In genomic region chr6:28880894-28881780, GRCh38 we compare ENCODE assay signal across 8 cellular contexts. TPM values are rescaled to one million over a fixed set of nuclear protein-coding genes. Genes with fewer than 3 reads are reported as not detected.
DNase-seq lines count a peak whose midpoint lies in the region; ATAC-seq and TF ChIP-seq lines count a peak whose summit lies in the region.

No MANE protein-coding gene starts in this region.

- intact Hi-C loops in activated B cell treated with CpG ODN at 0.5 μM for 24 hours (cut with micrococcal nuclease), result loop anchor here (1.0 to 5.0 kb wide), 4 partner anchors 14 to 61 kb away; no protein-coding TSS in a partner anchor

- ATAC-seq in activated B cell treated with CpG ODN at 0.5 μM for 24 hours (ENCODE audit: low read depth) (peak; percentile 39), HG02763 (IDR thresholded peaks at IDR 0.05; ENCODE audit: unreplicated experiment) (no peak), HG02571 (IDR thresholded peaks at IDR 0.05; ENCODE audit: unreplicated experiment) (no peak)

- peak overlapping the region; percentile 30 for H3K27ac ChIP-seq in layer of hippocampus (ENCODE audit: low read depth, low read length)

- DNase-seq in NCI-H1694 treated with DMSO at 0.1 percent for 48 hours (lab: John Stamatoyannopoulos, UW) (peak; percentile 64), activated B cell treated with CpG ODN at 0.5 μM for 24 hours (peak; percentile 48), dedifferentiated amniotic fluid mesenchymal stem cell (ENCODE audit: extremely low spot score) (peak; percentile 83)
- peak in 2 of 3 donors; percentile 60 to 73 for DNase-seq in stimulated activated CD4-positive, alpha-beta T cell treated with anti-CD3 and anti-CD28 coated beads, Interleukin-12 subunit alpha, Interleukin-12 subunit beta, amount 100 ng/mL, for 48 hours (ENCODE audit: low read depth in 2 of 3, low spot score in 1 of 3)

- peaks cover 51% of the 10 kb centered on the region for H3K27me3 Mint-ChIP-seq in activated B cell treated with CpG ODN at 0.5 μM for 24 hours

- no peaks in the 10 kb centered on the region for H3K27me3 ChIP-seq in layer of hippocampus (ENCODE audit: control insufficient read depth, insufficient read depth, low read length)

- H3K4me3 ChIP-seq in GM12875 (ENCODE audit: low read depth, low read length), result peak overlapping the region; percentile 22

- no peaks in the 10 kb centered on the region for H3K36me3 Mint-ChIP-seq in activated B cell treated with CpG ODN at 0.5 μM for 24 hours (ENCODE audit: low read depth)

- peaks cover 21% of the 10 kb centered on the region for H3K4me1 Mint-ChIP-seq in activated B cell treated with CpG ODN at 0.5 μM for 24 hours

- CTCF ChIA-PET in activated B cell treated with CpG ODN at 0.5 μM for 24 hours (lab: Charles Lee), result interaction anchor here (0.8 kb wide), 1 partner anchor 44 kb away, joined by 3 read pairs; no protein-coding TSS in a partner anchor

- H3K27ac Mint-ChIP-seq in activated B cell treated with CpG ODN at 0.5 μM for 24 hours, result peak overlapping the region; percentile 83

- POLR2A ChIA-PET in activated B cell treated with CpG ODN at 0.5 μM for 24 hours (lab: Charles Lee), result interaction anchor here (1.1 to 2.3 kb wide), 4 partner anchors 15 to 43 kb away, joined by 3 to 19 read pairs (median 4); partner anchors contain the start of gene TRIM27

- peaks cover 10% of the 10 kb centered on the region for H3K9me3 Mint-ChIP-seq in activated B cell treated with CpG ODN at 0.5 μM for 24 hours

- peak overlapping the region; percentile 75 for H3K4me3 Mint-ChIP-seq in activated B cell treated with CpG ODN at 0.5 μM for 24 hours

- TF ChIP-seq CTCF in GM12875 (IDR thresholded peaks at IDR 0.05; ENCODE audit: borderline replicate concordance, insufficient read depth, low read depth, low read length), result no peak
- TF ChIP-seq CTCF in activated B cell treated with CpG ODN at 0.5 μM for 24 hours (IDR thresholded peaks at IDR 0.05), result no peak

RNA-seq across cellular contexts. Expression of gene TRIM27, which starts 42.6 kb away (rescaled TPM):
- total RNA-seq in activated B cell treated with CpG ODN at 0.5 μM for 24 hours, result 59.5 and 64.8 TPM in 2 replicates
